Comparison of ENCODE assay signal across 2 cellular contexts in the genomic region with DNA sequence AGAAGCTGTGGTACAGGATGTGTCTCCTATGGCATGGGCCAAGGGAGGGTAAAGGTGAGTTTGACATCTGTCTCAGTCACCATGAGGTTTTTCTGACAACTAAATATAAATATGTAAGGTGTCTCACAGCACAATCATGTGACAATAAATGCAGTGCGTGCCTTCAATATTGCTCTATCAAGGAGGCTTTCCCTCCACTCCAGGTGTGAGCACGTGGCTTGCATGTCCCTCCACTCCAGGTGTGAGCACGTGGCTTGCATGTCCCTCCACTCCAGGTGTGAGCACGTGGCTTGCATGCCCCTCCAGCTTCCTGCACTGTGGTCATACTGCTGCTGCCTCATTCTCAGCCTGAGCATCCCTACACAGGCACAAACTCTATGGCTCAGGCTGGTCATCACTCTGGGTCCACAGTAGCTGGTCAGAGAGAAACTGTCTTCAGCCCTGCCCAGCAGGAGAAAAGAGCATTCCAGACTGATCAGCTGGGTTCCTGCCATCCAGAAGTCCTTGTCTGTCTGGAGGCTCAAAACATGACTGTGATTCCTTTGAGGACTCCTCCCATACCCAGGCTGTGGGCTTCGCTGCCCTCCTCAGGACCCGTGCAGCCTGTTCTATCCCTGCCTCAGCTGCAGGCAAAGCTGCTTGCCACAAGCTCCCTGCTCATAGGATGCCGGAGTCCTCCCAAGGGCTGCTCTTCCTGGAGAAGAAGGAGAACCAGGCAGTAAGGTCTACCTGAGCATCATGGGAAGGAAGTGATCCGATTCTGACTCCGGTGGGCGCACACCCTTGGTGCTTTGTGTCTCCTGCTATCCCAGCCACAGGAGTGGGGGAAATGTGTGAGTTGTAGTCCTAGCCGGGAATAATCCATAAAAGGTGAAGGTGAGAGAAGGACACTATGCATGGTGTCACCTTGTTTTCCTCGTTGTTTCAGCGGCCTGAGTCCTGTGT.
A peak's percentile ranks its signal among the peaks of the same experiment; 100 is the strongest.
TF ChIP-seq lines count a peak whose summit lies in the region.

No MANE protein-coding gene starts in this region.

TF ChIP-seq in HepG2, 621 proteins besides CTCF, POLR2A, EP300 and RAD21:
- TF ChIP-seq, protein P1, sequence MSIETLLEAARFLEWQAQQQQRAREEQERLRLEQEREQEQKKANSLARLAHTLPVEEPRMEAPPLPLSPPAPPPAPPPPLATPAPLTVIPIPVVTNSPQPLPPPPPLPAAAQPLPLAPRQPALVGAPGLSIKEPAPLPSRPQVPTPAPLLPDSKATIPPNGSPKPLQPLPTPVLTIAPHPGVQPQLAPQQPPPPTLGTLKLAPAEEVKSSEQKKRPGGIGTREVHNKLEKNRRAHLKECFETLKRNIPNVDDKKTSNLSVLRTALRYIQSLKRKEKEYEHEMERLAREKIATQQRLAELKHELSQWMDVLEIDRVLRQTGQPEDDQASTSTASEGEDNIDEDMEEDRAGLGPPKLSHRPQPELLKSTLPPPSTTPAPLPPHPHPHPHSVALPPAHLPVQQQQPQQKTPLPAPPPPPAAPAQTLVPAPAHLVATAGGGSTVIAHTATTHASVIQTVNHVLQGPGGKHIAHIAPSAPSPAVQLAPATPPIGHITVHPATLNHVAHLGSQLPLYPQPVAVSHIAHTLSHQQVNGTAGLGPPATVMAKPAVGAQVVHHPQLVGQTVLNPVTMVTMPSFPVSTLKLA (IDR thresholded peaks at IDR 0.05), result peak; percentile 91
- TF ChIP-seq RFXAP (CRISPR knock-in tag; IDR thresholded peaks at IDR 0.05; ENCODE audit: borderline replicate concordance), result no peak
- TF ChIP-seq ZNF33B (CRISPR knock-in tag; IDR thresholded peaks at IDR 0.05), result no peak
- TF ChIP-seq ZNF670 (CRISPR knock-in tag; IDR thresholded peaks at IDR 0.05; ENCODE audit: borderline replicate concordance), result no peak
- no peak for TF ChIP-seq ZNF780A (CRISPR knock-in tag; IDR thresholded peaks at IDR 0.05)
- no peak for TF ChIP-seq ZNF138 (CRISPR knock-in tag; IDR thresholded peaks at IDR 0.05; ENCODE audit: low read depth)
- TF ChIP-seq TBL1XR1 (IDR thresholded peaks at IDR 0.05; ENCODE audit: borderline replicate concordance, low read length, partially characterized antibody), result no peak
- TF ChIP-seq ARID2 (CRISPR knock-in tag; IDR thresholded peaks at IDR 0.05; ENCODE audit: borderline replicate concordance), result no peak
TF ChIP-seq in HepG2: peak in this region for 1.

TF ChIP-seq in K562, 482 proteins besides CTCF, POLR2A, EP300 and RAD21 (continues in another document):
- TF ChIP-seq ZC3H11A (IDR thresholded peaks at IDR 0.05; ENCODE audit: low read depth, low read length) (no peak), ZNF133 (CRISPR knock-in tag; IDR thresholded peaks at IDR 0.05) (peak; percentile 59; the same call in 1 of the 2 replicates), ZNF778 (CRISPR knock-in tag; IDR thresholded peaks at IDR 0.05) (no peak), ZNF311 (CRISPR knock-in tag; IDR thresholded peaks at IDR 0.05) (no peak), NCOR1 (IDR thresholded peaks at IDR 0.05) (no peak), ZNF224 (CRISPR knock-in tag; IDR thresholded peaks at IDR 0.05) (0 out of 2 replicates have a peak, but pooled peaks have one; percentile 53), MYBL2 (IDR thresholded peaks at IDR 0.05; ENCODE audit: low read depth) (no peak), MYBL2 (CRISPR knock-in tag; IDR thresholded peaks at IDR 0.05; ENCODE audit: borderline replicate concordance) (no peak; the same call in 1 of the 2 replicates), ZSCAN32 (CRISPR knock-in tag; IDR thresholded peaks at IDR 0.05) (no peak), NFYB (IDR thresholded peaks at IDR 0.05; ENCODE audit: extremely low read depth, insufficient read length) (no peak), ZBTB17 (CRISPR knock-in tag; IDR thresholded peaks at IDR 0.05) (0 out of 2 replicates have a peak, but pooled peaks have one; percentile 15), RUNX1 (IDR thresholded peaks at IDR 0.05; ENCODE audit: low read depth) (0 out of 2 replicates have a peak, but pooled peaks have one; percentile 37), EP400 (IDR thresholded peaks at IDR 0.05) (no peak), MED1 (CRISPR knock-in tag; IDR thresholded peaks at IDR 0.05; ENCODE audit: borderline replicate concordance) (no peak; the same call in 1 of the 2 replicates), ZNF699 (CRISPR knock-in tag; IDR thresholded peaks at IDR 0.05; ENCODE audit: insufficient replicate concordance) (no peak), NCOA2 (IDR thresholded peaks at IDR 0.05; ENCODE audit: partially characterized antibody in 2 of 2) (no peak), ZNF586 (CRISPR knock-in tag; conservative IDR thresholded peaks at IDR 0.05) (no peak), ERF (CRISPR knock-in tag; IDR thresholded peaks at IDR 0.05) (no peak), LARP7 (IDR thresholded peaks at IDR 0.05) (no peak), CBX2 (IDR thresholded peaks at IDR 0.05; ENCODE audit: insufficient read depth, low read length, poor library complexity, severe bottlenecking) (peak; percentile 68), ZNF431 (CRISPR knock-in tag; IDR thresholded peaks at IDR 0.05) (no peak), SAFB2 (IDR thresholded peaks at IDR 0.05; ENCODE audit: borderline replicate concordance, low read depth, low read length, severe bottlenecking) (no peak), RNF2 (IDR thresholded peaks at IDR 0.05) (peak; percentile 70; the same call in 1 of the 2 replicates), TEAD4 (IDR thresholded peaks at IDR 0.05; ENCODE audit: low read length) (no peak), TEAD4 (CRISPR knock-in tag; IDR thresholded peaks at IDR 0.05; ENCODE audit: borderline replicate concordance) (peak; percentile 92), MTF1 (CRISPR knock-in tag; IDR thresholded peaks at IDR 0.05; ENCODE audit: borderline replicate concordance) (no peak), E2F3 (CRISPR knock-in tag; IDR thresholded peaks at IDR 0.05) (0 out of 2 replicates have a peak, but pooled peaks have one; percentile 33), HDAC1 (IDR thresholded peaks at IDR 0.05) (no peak), OTX1 (CRISPR knock-in tag; IDR thresholded peaks at IDR 0.05) (no peak), ZNF24 (IDR thresholded peaks at IDR 0.05) (no peak), CBFB (CRISPR knock-in tag; IDR thresholded peaks at IDR 0.05) (peak; percentile 81), DDX20 (tag; IDR thresholded peaks at IDR 0.05; ENCODE audit: low read depth) (no peak), RB1 (IDR thresholded peaks at IDR 0.05; ENCODE audit: low read depth) (no peak), PML (IDR thresholded peaks at IDR 0.05; ENCODE audit: low read length) (no peak), POLR2H (tag; IDR thresholded peaks at IDR 0.05; ENCODE audit: low read depth) (no peak), KDM5B (IDR thresholded peaks at IDR 0.05; ENCODE audit: insufficient replicate concordance, low read depth, low read length) (no peak)
- TF ChIP-seq, protein P1 (conservative IDR thresholded peaks at IDR 0.05), result no peak
- TF ChIP-seq, protein P2, sequence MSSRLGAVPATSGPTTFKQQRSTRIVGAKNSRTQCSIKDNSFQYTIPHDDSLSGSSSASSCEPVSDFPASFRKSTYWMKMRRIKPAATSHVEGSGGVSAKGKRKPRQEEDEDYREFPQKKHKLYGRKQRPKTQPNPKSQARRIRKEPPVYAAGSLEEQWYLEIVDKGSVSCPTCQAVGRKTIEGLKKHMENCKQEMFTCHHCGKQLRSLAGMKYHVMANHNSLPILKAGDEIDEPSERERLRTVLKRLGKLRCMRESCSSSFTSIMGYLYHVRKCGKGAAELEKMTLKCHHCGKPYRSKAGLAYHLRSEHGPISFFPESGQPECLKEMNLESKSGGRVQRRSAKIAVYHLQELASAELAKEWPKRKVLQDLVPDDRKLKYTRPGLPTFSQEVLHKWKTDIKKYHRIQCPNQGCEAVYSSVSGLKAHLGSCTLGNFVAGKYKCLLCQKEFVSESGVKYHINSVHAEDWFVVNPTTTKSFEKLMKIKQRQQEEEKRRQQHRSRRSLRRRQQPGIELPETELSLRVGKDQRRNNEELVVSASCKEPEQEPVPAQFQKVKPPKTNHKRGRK (tag; IDR thresholded peaks at IDR 0.05), result no peak
- TF ChIP-seq, protein P3, sequence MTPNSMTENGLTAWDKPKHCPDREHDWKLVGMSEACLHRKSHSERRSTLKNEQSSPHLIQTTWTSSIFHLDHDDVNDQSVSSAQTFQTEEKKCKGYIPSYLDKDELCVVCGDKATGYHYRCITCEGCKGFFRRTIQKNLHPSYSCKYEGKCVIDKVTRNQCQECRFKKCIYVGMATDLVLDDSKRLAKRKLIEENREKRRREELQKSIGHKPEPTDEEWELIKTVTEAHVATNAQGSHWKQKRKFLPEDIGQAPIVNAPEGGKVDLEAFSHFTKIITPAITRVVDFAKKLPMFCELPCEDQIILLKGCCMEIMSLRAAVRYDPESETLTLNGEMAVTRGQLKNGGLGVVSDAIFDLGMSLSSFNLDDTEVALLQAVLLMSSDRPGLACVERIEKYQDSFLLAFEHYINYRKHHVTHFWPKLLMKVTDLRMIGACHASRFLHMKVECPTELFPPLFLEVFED (CRISPR knock-in tag; conservative IDR thresholded peaks at IDR 0.05), result no peak
- TF ChIP-seq, protein P4, sequence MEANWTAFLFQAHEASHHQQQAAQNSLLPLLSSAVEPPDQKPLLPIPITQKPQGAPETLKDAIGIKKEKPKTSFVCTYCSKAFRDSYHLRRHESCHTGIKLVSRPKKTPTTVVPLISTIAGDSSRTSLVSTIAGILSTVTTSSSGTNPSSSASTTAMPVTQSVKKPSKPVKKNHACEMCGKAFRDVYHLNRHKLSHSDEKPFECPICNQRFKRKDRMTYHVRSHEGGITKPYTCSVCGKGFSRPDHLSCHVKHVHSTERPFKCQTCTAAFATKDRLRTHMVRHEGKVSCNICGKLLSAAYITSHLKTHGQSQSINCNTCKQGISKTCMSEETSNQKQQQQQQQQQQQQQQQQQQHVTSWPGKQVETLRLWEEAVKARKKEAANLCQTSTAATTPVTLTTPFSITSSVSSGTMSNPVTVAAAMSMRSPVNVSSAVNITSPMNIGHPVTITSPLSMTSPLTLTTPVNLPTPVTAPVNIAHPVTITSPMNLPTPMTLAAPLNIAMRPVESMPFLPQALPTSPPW (CRISPR knock-in tag; IDR thresholded peaks at IDR 0.05), result no peak
- TF ChIP-seq, protein P5, sequence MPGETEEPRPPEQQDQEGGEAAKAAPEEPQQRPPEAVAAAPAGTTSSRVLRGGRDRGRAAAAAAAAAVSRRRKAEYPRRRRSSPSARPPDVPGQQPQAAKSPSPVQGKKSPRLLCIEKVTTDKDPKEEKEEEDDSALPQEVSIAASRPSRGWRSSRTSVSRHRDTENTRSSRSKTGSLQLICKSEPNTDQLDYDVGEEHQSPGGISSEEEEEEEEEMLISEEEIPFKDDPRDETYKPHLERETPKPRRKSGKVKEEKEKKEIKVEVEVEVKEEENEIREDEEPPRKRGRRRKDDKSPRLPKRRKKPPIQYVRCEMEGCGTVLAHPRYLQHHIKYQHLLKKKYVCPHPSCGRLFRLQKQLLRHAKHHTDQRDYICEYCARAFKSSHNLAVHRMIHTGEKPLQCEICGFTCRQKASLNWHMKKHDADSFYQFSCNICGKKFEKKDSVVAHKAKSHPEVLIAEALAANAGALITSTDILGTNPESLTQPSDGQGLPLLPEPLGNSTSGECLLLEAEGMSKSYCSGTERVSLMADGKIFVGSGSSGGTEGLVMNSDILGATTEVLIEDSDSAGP (CRISPR knock-in tag; IDR thresholded peaks at IDR 0.05), result no peak
- TF ChIP-seq, protein P6, sequence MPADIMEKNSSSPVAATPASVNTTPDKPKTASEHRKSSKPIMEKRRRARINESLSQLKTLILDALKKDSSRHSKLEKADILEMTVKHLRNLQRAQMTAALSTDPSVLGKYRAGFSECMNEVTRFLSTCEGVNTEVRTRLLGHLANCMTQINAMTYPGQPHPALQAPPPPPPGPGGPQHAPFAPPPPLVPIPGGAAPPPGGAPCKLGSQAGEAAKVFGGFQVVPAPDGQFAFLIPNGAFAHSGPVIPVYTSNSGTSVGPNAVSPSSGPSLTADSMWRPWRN (IDR thresholded peaks at IDR 0.05; ENCODE audit: low read depth), result no peak
- TF ChIP-seq, protein P7, sequence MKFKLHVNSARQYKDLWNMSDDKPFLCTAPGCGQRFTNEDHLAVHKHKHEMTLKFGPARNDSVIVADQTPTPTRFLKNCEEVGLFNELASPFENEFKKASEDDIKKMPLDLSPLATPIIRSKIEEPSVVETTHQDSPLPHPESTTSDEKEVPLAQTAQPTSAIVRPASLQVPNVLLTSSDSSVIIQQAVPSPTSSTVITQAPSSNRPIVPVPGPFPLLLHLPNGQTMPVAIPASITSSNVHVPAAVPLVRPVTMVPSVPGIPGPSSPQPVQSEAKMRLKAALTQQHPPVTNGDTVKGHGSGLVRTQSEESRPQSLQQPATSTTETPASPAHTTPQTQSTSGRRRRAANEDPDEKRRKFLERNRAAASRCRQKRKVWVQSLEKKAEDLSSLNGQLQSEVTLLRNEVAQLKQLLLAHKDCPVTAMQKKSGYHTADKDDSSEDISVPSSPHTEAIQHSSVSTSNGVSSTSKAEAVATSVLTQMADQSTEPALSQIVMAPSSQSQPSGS (CRISPR knock-in tag; IDR thresholded peaks at IDR 0.05), result no peak; the same call in 1 of the 2 replicates
- TF ChIP-seq, protein P8, sequence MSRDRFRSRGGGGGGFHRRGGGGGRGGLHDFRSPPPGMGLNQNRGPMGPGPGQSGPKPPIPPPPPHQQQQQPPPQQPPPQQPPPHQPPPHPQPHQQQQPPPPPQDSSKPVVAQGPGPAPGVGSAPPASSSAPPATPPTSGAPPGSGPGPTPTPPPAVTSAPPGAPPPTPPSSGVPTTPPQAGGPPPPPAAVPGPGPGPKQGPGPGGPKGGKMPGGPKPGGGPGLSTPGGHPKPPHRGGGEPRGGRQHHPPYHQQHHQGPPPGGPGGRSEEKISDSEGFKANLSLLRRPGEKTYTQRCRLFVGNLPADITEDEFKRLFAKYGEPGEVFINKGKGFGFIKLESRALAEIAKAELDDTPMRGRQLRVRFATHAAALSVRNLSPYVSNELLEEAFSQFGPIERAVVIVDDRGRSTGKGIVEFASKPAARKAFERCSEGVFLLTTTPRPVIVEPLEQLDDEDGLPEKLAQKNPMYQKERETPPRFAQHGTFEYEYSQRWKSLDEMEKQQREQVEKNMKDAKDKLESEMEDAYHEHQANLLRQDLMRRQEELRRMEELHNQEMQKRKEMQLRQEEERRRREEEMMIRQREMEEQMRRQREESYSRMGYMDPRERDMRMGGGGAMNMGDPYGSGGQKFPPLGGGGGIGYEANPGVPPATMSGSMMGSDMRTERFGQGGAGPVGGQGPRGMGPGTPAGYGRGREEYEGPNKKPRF (IDR thresholded peaks at IDR 0.05; ENCODE audit: low read depth, low read length), result no peak
